In the genomic region with DNA sequence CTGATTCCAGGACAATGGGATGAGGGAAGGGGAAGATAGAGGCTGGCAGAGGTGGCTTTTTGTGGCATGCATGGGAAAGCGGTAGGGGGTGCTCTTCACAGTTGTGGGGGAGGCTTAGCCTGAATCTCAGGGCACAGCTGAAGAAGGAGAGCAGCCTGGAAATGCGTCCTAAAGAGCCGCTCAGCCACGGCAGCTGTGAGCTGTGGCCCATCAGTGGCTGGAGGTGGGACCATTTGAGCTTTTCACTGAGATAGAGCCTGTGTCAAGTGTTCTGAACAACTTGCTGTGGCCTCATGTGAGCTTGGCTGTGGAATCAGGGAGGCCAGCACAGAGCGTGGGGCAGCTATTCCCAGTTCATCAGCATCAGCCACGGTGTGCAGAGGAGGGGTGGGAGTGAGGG, we compare ENCODE assay signal across 23 cellular contexts.
"Had no signal": no experiment of that assay in that cellular context is flagged by ENCODE, and none has a peak within 500 bp of the region (broad histone marks: within the 10 kb centered on the region; RNA-seq: fewer than 3 reads in every experiment).

No MANE protein-coding gene starts in this region.

- H3K4me3 Mint-ChIP-seq: effector memory CD8-positive, alpha-beta T cell; memory B cell; neural crest cell; stimulated activated effector memory CD8-positive, alpha-beta T cell treated with anti-CD3 and anti-CD28 coated beads, Interleukin-12 subunit alpha, Interleukin-12 subunit beta, amount 100 ng/mL, for 72 hours; type B pancreatic cell had no signal

- H3K9me3 Mint-ChIP-seq: effector memory CD8-positive, alpha-beta T cell; natural killer cell; neural crest cell; stimulated activated effector memory CD8-positive, alpha-beta T cell treated with anti-CD3 and anti-CD28 coated beads, Interleukin-12 subunit alpha, Interleukin-12 subunit beta, amount 100 ng/mL, for 72 hours; type B pancreatic cell had no signal

- H3K27ac Mint-ChIP-seq: effector memory CD8-positive, alpha-beta T cell; memory B cell; stimulated activated effector memory CD8-positive, alpha-beta T cell treated with anti-CD3 and anti-CD28 coated beads, Interleukin-12 subunit alpha, Interleukin-12 subunit beta, amount 100 ng/mL, for 72 hours; type B pancreatic cell had no signal

- H3K36me3 Mint-ChIP-seq: immature natural killer cell; memory B cell; natural killer cell; stimulated activated effector memory CD8-positive, alpha-beta T cell treated with anti-CD3 and anti-CD28 coated beads, Interleukin-12 subunit alpha, Interleukin-12 subunit beta, amount 100 ng/mL, for 72 hours had no signal

- ATAC-seq: effector memory CD8-positive, alpha-beta T cell; heart right ventricle; natural killer cell; psoas muscle; right cardiac atrium; stimulated activated effector memory CD8-positive, alpha-beta T cell treated with anti-CD3 and anti-CD28 coated beads, Interleukin-12 subunit alpha, Interleukin-12 subunit beta, amount 100 ng/mL, for 72 hours had no signal

- DNase-seq: cortex of kidney; effector memory CD8-positive, alpha-beta T cell; erythroblast; esophagus squamous epithelium; foreskin melanocyte; glutamatergic neuron; heart right ventricle; hippocampal formation; immature natural killer cell; natural killer cell; posterior cingulate gyrus; psoas muscle; right cardiac atrium; sigmoid colon; stimulated activated CD4-positive, alpha-beta T cell treated with anti-CD3 and anti-CD28 coated beads, Interleukin-2, amount 100 ng/mL, for 24 hours; stimulated activated CD4-positive, alpha-beta T cell treated with anti-CD3 and anti-CD28 coated beads, Interleukin-4, amount 100 ng/mL, for 24 hours; stimulated activated naive CD4-positive, alpha-beta T cell treated with Interleukin-2 at 50 U/mL for 16 hours; substantia nigra; testis had no signal

- H3K27me3 Mint-ChIP-seq: effector memory CD8-positive, alpha-beta T cell; type B pancreatic cell had no signal

- H3K4me1 Mint-ChIP-seq: memory B cell had no signal
